Comparison of ENCODE assay signal across 17 cellular contexts in the genomic region with DNA sequence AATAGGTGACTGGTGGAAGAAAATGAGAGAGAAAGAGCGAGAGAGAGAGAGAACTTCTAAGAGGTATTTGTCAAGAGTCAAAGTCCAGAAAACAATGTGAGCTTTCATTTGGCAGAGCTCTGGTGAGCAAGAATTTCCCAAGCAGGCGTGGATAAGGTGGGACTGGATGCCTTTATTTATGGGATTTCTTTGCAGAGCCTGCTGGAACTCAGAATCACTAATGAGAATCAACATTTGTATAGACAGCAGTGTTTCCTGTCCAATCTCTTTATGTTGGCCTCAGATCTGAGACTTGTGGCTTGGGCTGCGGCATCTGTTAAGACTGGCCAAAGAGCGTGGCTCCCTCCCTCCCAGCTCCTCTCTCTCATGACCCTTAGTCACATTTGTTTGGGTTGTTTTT.
A peak's percentile ranks its signal among the peaks of the same experiment; 100 is the strongest.
DNase-seq lines count a peak whose midpoint lies in the region; ATAC-seq, FAIRE-seq and TF ChIP-seq lines count a peak whose summit lies in the region.
"Had no signal": no experiment of that assay in that cellular context is flagged by ENCODE, and none has a peak within 500 bp of the region (broad histone marks: within the 10 kb centered on the region; RNA-seq: fewer than 3 reads in every experiment).

No MANE protein-coding gene starts in this region.

- H4K20me1 ChIP-seq in endothelial cell of umbilical vein (replicated peaks; ENCODE audit: control insufficient read depth, extremely low read depth, insufficient read depth, low read length), result no peaks in the 10 kb centered on the region

- ATAC-seq in left lung, result peak; percentile 25
- no peak for ATAC-seq in HG03378 (IDR thresholded peaks at IDR 0.05; ENCODE audit: unreplicated experiment)
- ATAC-seq in HG03439 (IDR thresholded peaks at IDR 0.05; ENCODE audit: unreplicated experiment), result no peak
- ATAC-seq in activated naive CD4-positive, alpha-beta T cell treated with anti-CD3 and anti-CD28 coated beads, Interleukin-2, amount 50 U/mL, for 72 hours, result no peak
- ATAC-seq: activated CD4-positive, CD25-positive, alpha-beta regulatory T cell treated with anti-CD3 and anti-CD28 coated beads, Interleukin-2, amount 50 U/mL, for 24 hours; activated CD8-positive, alpha-beta memory T cell treated with anti-CD3 and anti-CD28 coated beads, Interleukin-2, amount 10 ng/mL, durations not matched to agents 7 days and 5 days; body of pancreas; GM23338; Right ventricle myocardium inferior had no signal

- H3K4me1 ChIP-seq in endothelial cell of umbilical vein (ENCODE audit: control insufficient read depth, extremely low read depth, insufficient read depth, low read length), result no peaks in the 10 kb centered on the region
- H3K4me1 ChIP-seq in left lung, result no peaks in the 10 kb centered on the region
- H3K4me1 ChIP-seq: body of pancreas, esophagus squamous epithelium had no signal

- no peaks in the 10 kb centered on the region for H3K36me3 ChIP-seq in endothelial cell of umbilical vein (ENCODE audit: control insufficient read depth in 2 of 2, extremely low read depth in 1 of 2, insufficient read depth in 2 of 2, low read length in 2 of 2)
- H3K36me3 ChIP-seq in left lung, result no peaks in the 10 kb centered on the region
- H3K36me3 ChIP-seq: esophagus squamous epithelium had no signal

- H3K4me3 ChIP-seq in endothelial cell of umbilical vein (replicated peaks in 1 of 3; ENCODE audit: insufficient read depth in 1 of 3, low read depth in 1 of 3, low read length in 3 of 3), result no peak overlapping the region
- no peak overlapping the region for H3K4me3 ChIP-seq in left lung
- H3K4me3 ChIP-seq: body of pancreas, esophagus squamous epithelium, GM23338 had no signal

- dilution Hi-C loops in endothelial cell of umbilical vein (cut with MboI; ENCODE audit: extremely low pct_ligation_motif_present, low sequenced_read_pairs), result no loop called here

- H3K9me3 ChIP-seq in endothelial cell of umbilical vein (replicated peaks; ENCODE audit: control insufficient read depth, insufficient read depth, low read length) (no peaks in the 10 kb centered on the region), left lung (no peaks in the 10 kb centered on the region)
- H3K9me3 ChIP-seq: body of pancreas, esophagus squamous epithelium had no signal

- no peak overlapping the region for H2AFZ ChIP-seq in endothelial cell of umbilical vein (ENCODE audit: low read depth, low read length)
- H2AFZ ChIP-seq: GM23338 had no signal

- TF ChIP-seq CTCF in endothelial cell of umbilical vein (IDR thresholded peaks at IDR 0.05; ENCODE audit: extremely low read depth in 1 of 2, insufficient read depth in 1 of 2, low read depth in 1 of 2, low read length in 2 of 2) (no peak), left lung (IDR thresholded peaks at IDR 0.05) (no peak)

- no peaks in the 10 kb centered on the region for H3K9me1 ChIP-seq in endothelial cell of umbilical vein (replicated peaks; ENCODE audit: control insufficient read depth, extremely low read depth, insufficient read depth, low read length)

- intact Hi-C loops in endothelial cell of umbilical vein (cut with micrococcal nuclease) (no loop called here), left lung (cut with DNase I) (no loop called here)

- BruUV-seq in endothelial cell of umbilical vein (replicated peaks; lab: Mats Ljungman, UMichigan), result no TSS peak

- H3K27me3 ChIP-seq in endothelial cell of umbilical vein (ENCODE audit: control insufficient read depth in 2 of 2, insufficient read depth in 2 of 2, low read length in 2 of 2), result no peaks in the 10 kb centered on the region
- no peaks in the 10 kb centered on the region for H3K27me3 ChIP-seq in left lung
- H3K27me3 ChIP-seq: body of pancreas, esophagus squamous epithelium had no signal

- H3K27ac ChIP-seq in endothelial cell of umbilical vein (ENCODE audit: insufficient read depth, low read depth, low read length), result no peak overlapping the region
- no peak overlapping the region for H3K27ac ChIP-seq in left lung
- H3K27ac ChIP-seq: body of pancreas, esophagus squamous epithelium had no signal

- POLR2A ChIA-PET in endothelial cell of umbilical vein (lab: Charles Lee), result no interaction called here

- DNase-seq in HuH-7.5 (ENCODE audit: low spot score), result peak; percentile 6
- DNase-seq in endothelial cell of umbilical vein (ENCODE audit: low read depth, low spot score), result no peak
- no peak for DNase-seq in left lung
- DNase-seq in NOMO-1 treated with DMSO at 0.1 percent for 48 hours (lab: John Stamatoyannopoulos, UW; ENCODE audit: unreplicated experiment), result no peak
- DNase-seq in activated naive CD4-positive, alpha-beta T cell treated with anti-CD3 and anti-CD28 coated beads, Interleukin-2, amount 50 U/mL, for 72 hours (ENCODE audit: low spot score in 2 of 2), result no peak
- DNase-seq: activated CD8-positive, alpha-beta memory T cell treated with anti-CD3 and anti-CD28 coated beads, Interleukin-2, amount 10 ng/mL, durations not matched to agents 7 days and 5 days; activated gamma-delta T cell; esophagus squamous epithelium; NCI-H2171 treated with DMSO at 0.1 percent for 48 hours; T-helper 2 cell had no signal

- H3K79me2 ChIP-seq in endothelial cell of umbilical vein (ENCODE audit: control insufficient read depth, insufficient read depth, low read length), result no peaks in the 10 kb centered on the region

- no peak overlapping the region for H3K9ac ChIP-seq in endothelial cell of umbilical vein (replicated peaks; ENCODE audit: extremely low read depth, insufficient read depth, low read length)

- no peak for TF ChIP-seq POLR2A in endothelial cell of umbilical vein (IDR thresholded peaks at IDR 0.05; ENCODE audit: low read depth, low read length)

- no peaks in the 10 kb centered on the region for H3K36me3 Mint-ChIP-seq in activated naive CD4-positive, alpha-beta T cell treated with anti-CD3 and anti-CD28 coated beads, Interleukin-2, amount 50 U/mL, for 72 hours
- H3K36me3 Mint-ChIP-seq: activated CD8-positive, alpha-beta memory T cell treated with anti-CD3 and anti-CD28 coated beads, Interleukin-2, amount 10 ng/mL, durations not matched to agents 7 days and 5 days; CD14-positive monocyte had no signal

- H3K9me3 Mint-ChIP-seq in activated naive CD4-positive, alpha-beta T cell treated with anti-CD3 and anti-CD28 coated beads, Interleukin-2, amount 50 U/mL, for 72 hours, result no peaks in the 10 kb centered on the region
- H3K9me3 Mint-ChIP-seq: GM23338 had no signal

- CTCF ChIA-PET in endothelial cell of umbilical vein (lab: Charles Lee), result no interaction called here

- no peak overlapping the region for H3K4me2 ChIP-seq in endothelial cell of umbilical vein (ENCODE audit: insufficient read depth, low read length)
- H3K4me2 ChIP-seq: GM23338 had no signal

- no peak overlapping the region for H3K27ac Mint-ChIP-seq in activated naive CD4-positive, alpha-beta T cell treated with anti-CD3 and anti-CD28 coated beads, Interleukin-2, amount 50 U/mL, for 72 hours
- H3K27ac Mint-ChIP-seq: activated CD8-positive, alpha-beta memory T cell treated with anti-CD3 and anti-CD28 coated beads, Interleukin-2, amount 10 ng/mL, durations not matched to agents 7 days and 5 days; GM23338 had no signal

- peak; percentile 69 for FAIRE-seq in endothelial cell of umbilical vein (lab: Jason Lieb, UNC)

TF ChIP-seq in endothelial cell of umbilical vein, 7 proteins besides CTCF, POLR2A, EP300 and RAD21:
- no peak for TF ChIP-seq JUN (IDR thresholded peaks at IDR 0.05; ENCODE audit: borderline replicate concordance, insufficient read depth, insufficient read length, low read depth)
- TF ChIP-seq FOS (IDR thresholded peaks at IDR 0.05; ENCODE audit: borderline replicate concordance, insufficient read depth, low read length), result no peak
- TF ChIP-seq, protein P1, sequence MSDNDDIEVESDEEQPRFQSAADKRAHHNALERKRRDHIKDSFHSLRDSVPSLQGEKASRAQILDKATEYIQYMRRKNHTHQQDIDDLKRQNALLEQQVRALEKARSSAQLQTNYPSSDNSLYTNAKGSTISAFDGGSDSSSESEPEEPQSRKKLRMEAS (IDR thresholded peaks at IDR 0.05; ENCODE audit: insufficient read depth, insufficient read length), result no peak
- no peak for TF ChIP-seq POLR2AphosphoS5 (IDR thresholded peaks at IDR 0.05; ENCODE audit: insufficient read depth, low read depth, low read length)
- no peak for TF ChIP-seq GATA2 (IDR thresholded peaks at IDR 0.05; ENCODE audit: insufficient read depth, insufficient read length, low read depth, low read length)
- TF ChIP-seq MYC (IDR thresholded peaks at IDR 0.05; ENCODE audit: low read depth, low read length), result no peak
